ENCODE assay signal across 8 cellular contexts in genomic region chr2:38178556-38179419, GRCh38.
DNase-seq lines count a peak whose midpoint lies in the region; ATAC-seq and TF ChIP-seq lines count a peak whose summit lies in the region.

No MANE protein-coding gene starts in this region.

- no peaks in the 10 kb centered on the region for H3K27me3 ChIP-seq in brain microvascular endothelial cell (replicated peaks)

- TF ChIP-seq CTCF in GM12865 (IDR thresholded peaks at IDR 0.05; ENCODE audit: insufficient read depth, low read depth, low read length, missing control alignments) (no peak), brain microvascular endothelial cell (IDR thresholded peaks at IDR 0.05; ENCODE audit: low read depth, low read length, missing control alignments) (no peak), mucosa of descending colon (IDR thresholded peaks at IDR 0.05) (no peak)

- in situ Hi-C loops in brain microvascular endothelial cell (cut with HindIII; ENCODE audit: low pct_ligation_motif_present, low sequenced_read_pairs): no loop called here

- no peak overlapping the region for H3K27ac Mint-ChIP-seq in activated CD8-positive, alpha-beta T cell treated with anti-CD3 and anti-CD28 coated beads, Interleukin-2, amount 10 ng/mL, durations not matched to agents 7 days and 5 days

- peaks cover 58% of the 10 kb centered on the region for H3K27me3 Mint-ChIP-seq in activated CD8-positive, alpha-beta T cell treated with anti-CD3 and anti-CD28 coated beads, Interleukin-2, amount 10 ng/mL, durations not matched to agents 7 days and 5 days (ENCODE audit: low read depth)

- H3K36me3 Mint-ChIP-seq in activated CD8-positive, alpha-beta T cell treated with anti-CD3 and anti-CD28 coated beads, Interleukin-2, amount 10 ng/mL, durations not matched to agents 7 days and 5 days (ENCODE audit: low read depth): no peaks in the 10 kb centered on the region

- POLR2A ChIA-PET in activated CD8-positive, alpha-beta T cell treated with anti-CD3 and anti-CD28 coated beads, Interleukin-2, amount 10 ng/mL, durations not matched to agents 7 days and 5 days (lab: Charles Lee): no interaction called here

- no peak overlapping the region for H3K4me3 Mint-ChIP-seq in activated CD8-positive, alpha-beta T cell treated with anti-CD3 and anti-CD28 coated beads, Interleukin-2, amount 10 ng/mL, durations not matched to agents 7 days and 5 days

- DNase-seq in GM12865 (ENCODE audit: low read depth) (peak; percentile 76), brain microvascular endothelial cell (peak; percentile 96), mucosa of descending colon (no peak), NCI-H345 (lab: John Stamatoyannopoulos, UW) (no peak), COR-L47 (lab: John Stamatoyannopoulos, UW) (no peak)
- DNase-seq in activated CD8-positive, alpha-beta T cell treated with anti-CD3 and anti-CD28 coated beads, Interleukin-2, amount 10 ng/mL, durations not matched to agents 7 days and 5 days: no peak

- ATAC-seq in HG03342 (IDR thresholded peaks at IDR 0.05; ENCODE audit: unreplicated experiment) (peak; percentile 88), mucosa of descending colon (peak; percentile 37), esophagus mucosa (no peak)
- no peak for ATAC-seq in activated CD8-positive, alpha-beta T cell treated with anti-CD3 and anti-CD28 coated beads, Interleukin-2, amount 10 ng/mL, durations not matched to agents 7 days and 5 days

- peak overlapping the region; percentile 58 for H3K27ac ChIP-seq in brain microvascular endothelial cell

- H3K4me1 Mint-ChIP-seq in activated CD8-positive, alpha-beta T cell treated with anti-CD3 and anti-CD28 coated beads, Interleukin-2, amount 10 ng/mL, durations not matched to agents 7 days and 5 days (ENCODE audit: low read depth): peaks cover 6% of the 10 kb centered on the region

- H3K9me3 Mint-ChIP-seq in activated CD8-positive, alpha-beta T cell treated with anti-CD3 and anti-CD28 coated beads, Interleukin-2, amount 10 ng/mL, durations not matched to agents 7 days and 5 days (ENCODE audit: insufficient read depth): no peaks in the 10 kb centered on the region

- H3K36me3 ChIP-seq in brain microvascular endothelial cell (replicated peaks) (no peaks in the 10 kb centered on the region), mucosa of descending colon (ENCODE audit: low read depth) (no peaks in the 10 kb centered on the region)

- intact Hi-C loops in mucosa of descending colon (cut with DNase I, micrococcal nuclease): no loop called here

- no peaks in the 10 kb centered on the region for H3K9me3 ChIP-seq in mucosa of descending colon

- H3K4me1 ChIP-seq in mucosa of descending colon (ENCODE audit: low read depth): peaks cover 5% of the 10 kb centered on the region

- CTCF ChIA-PET in activated CD8-positive, alpha-beta T cell treated with anti-CD3 and anti-CD28 coated beads, Interleukin-2, amount 10 ng/mL, durations not matched to agents 7 days and 5 days (lab: Charles Lee): interaction anchor here (1.2 kb wide), 1 partner anchor 96 kb away, joined by 3 read pairs; no protein-coding TSS in a partner anchor

- H3K4me3 ChIP-seq in GM12865 (ENCODE audit: low read depth, low read length) (no peak overlapping the region), brain microvascular endothelial cell (ENCODE audit: low read depth, low read length) (no peak overlapping the region), mucosa of descending colon (no peak overlapping the region)

Comparison
In these comparisons a context has a peak if more than half of its experiments do, and no peak if none do; other contexts are left out.
1. DNase-seq: peak in GM12865 (single experiment) and brain microvascular endothelial cell (single experiment); none in mucosa of descending colon (0 of 3), NCI-H345 (single experiment), activated CD8-positive, alpha-beta T cell treated with anti-CD3 and anti-CD28 coated beads, Interleukin-2, amount 10 ng/mL, durations not matched to agents 7 days and 5 days (single experiment) and COR-L47 (single experiment).
2. ATAC-seq: peak in HG03342 (single experiment) and mucosa of descending colon (single experiment); none in activated CD8-positive, alpha-beta T cell treated with anti-CD3 and anti-CD28 coated beads, Interleukin-2, amount 10 ng/mL, durations not matched to agents 7 days and 5 days (single experiment) and esophagus mucosa (single experiment).